19 cellular contexts compared by ENCODE assay signal in genomic region chr3:37997321-37997720, GRCh38. TPM values are rescaled to one million over a fixed set of nuclear protein-coding genes. Genes with fewer than 3 reads are reported as not detected.
DNase-seq lines count a peak whose midpoint lies in the region; ATAC-seq and TF ChIP-seq lines count a peak whose summit lies in the region.
"Had no signal": no experiment of that assay in that cellular context is flagged by ENCODE, and none has a peak within 500 bp of the region (broad histone marks: within the 10 kb centered on the region; RNA-seq: fewer than 3 reads in every experiment).

No MANE protein-coding gene starts in this region.

- TF ChIP-seq EP300 in ovary (IDR thresholded peaks at IDR 0.05): no peak

- peaks cover 39% of the 10 kb centered on the region for H3K36me3 Mint-ChIP-seq in activated CD4-positive, alpha-beta T cell treated with anti-CD3 and anti-CD28 coated beads, Interleukin-2, amount 10 ng/mL, durations not matched to agents 24 days and 14 days (ENCODE audit: low read depth)
- peaks cover 18% of the 10 kb centered on the region for H3K36me3 Mint-ChIP-seq in effector memory CD8-positive, alpha-beta T cell (ENCODE audit: insufficient read depth)

- no peaks in the 10 kb centered on the region for H3K9me3 Mint-ChIP-seq in activated CD4-positive, alpha-beta T cell treated with anti-CD3 and anti-CD28 coated beads, Interleukin-2, amount 10 ng/mL, durations not matched to agents 24 days and 14 days
- no peaks in the 10 kb centered on the region for H3K9me3 Mint-ChIP-seq in effector memory CD8-positive, alpha-beta T cell
- H3K9me3 Mint-ChIP-seq: T-helper 2 cell treated with Interferon-gamma antibody and Interleukin-4, amounts not matched to agents 5 μg/mL and 100 μg/mL, for 36 hours had no signal

- H3K4me3 ChIP-seq in ovary: no peak overlapping the region
- H3K4me3 ChIP-seq: dorsolateral prefrontal cortex, gastrocnemius medialis, prostate gland, SJSA1, thoracic aorta had no signal

- in situ Hi-C loops in GM13976 (cut with MboI; ENCODE audit: low sequenced_read_pairs, unreplicated experiment): no loop called here

- H3K27ac Mint-ChIP-seq in activated CD4-positive, alpha-beta T cell treated with anti-CD3 and anti-CD28 coated beads, Interleukin-2, amount 10 ng/mL, durations not matched to agents 24 days and 14 days: peak overlapping the region; percentile 55
- H3K27ac Mint-ChIP-seq in effector memory CD8-positive, alpha-beta T cell: peak overlapping the region; percentile 89 to 92

- no peak for TF ChIP-seq POLR2A in ovary (IDR thresholded peaks at IDR 0.05)

- no peaks in the 10 kb centered on the region for H3K36me3 ChIP-seq in ovary
- H3K36me3 ChIP-seq: breast epithelium, gastrocnemius medialis, prostate gland, SJSA1, thoracic aorta had no signal

- H3K4me1 Mint-ChIP-seq in activated CD4-positive, alpha-beta T cell treated with anti-CD3 and anti-CD28 coated beads, Interleukin-2, amount 10 ng/mL, durations not matched to agents 24 days and 14 days: peaks cover 52% of the 10 kb centered on the region
- peaks cover 53 to 56% of the 10 kb centered on the region in 2 donors for H3K4me1 Mint-ChIP-seq in effector memory CD8-positive, alpha-beta T cell (ENCODE audit: low read depth in 2 of 2)

- TF ChIP-seq CTCF in GM13976 (IDR thresholded peaks at IDR 0.05; ENCODE audit: borderline replicate concordance, control extremely low read depth, extremely low read depth, insufficient read depth, missing control alignments) (no peak), ovary (IDR thresholded peaks at IDR 0.05) (no peak)

- ATAC-seq in effector memory CD8-positive, alpha-beta T cell (replicated peaks): no peak
- no peak for ATAC-seq in HG02840 (IDR thresholded peaks at IDR 0.05; ENCODE audit: low FRiP score, unreplicated experiment)

- WGBS in ovary, 3 donors: 91 to 92% (median 92%) methylated on average over 10 of the region's 10 CpGs

- no peak for DNase-seq in activated CD4-positive, alpha-beta T cell treated with anti-CD3 and anti-CD28 coated beads, Interleukin-2, amount 10 ng/mL, durations not matched to agents 24 days and 14 days
- DNase-seq in activated CD4-positive, alpha-beta T cell treated with anti-CD3 and anti-CD28 coated beads for 48 hours: no peak
- DNase-seq in GM13976 (ENCODE audit: low spot score) (peak; percentile 12), ovary (peak in 3 of 5 donors; percentile 42 to 49 (median 46)), HuH-7 (ENCODE audit: low spot score) (no peak), DMS79 treated with DMSO at 0.1 percent for 48 hours (lab: John Stamatoyannopoulos, UW) (no peak)
- no peak for DNase-seq in effector memory CD8-positive, alpha-beta T cell
- DNase-seq: DMS79 had no signal

- peaks cover 8% of the 10 kb centered on the region for H3K4me1 ChIP-seq in ovary (ENCODE audit: insufficient read depth)

- no peaks in the 10 kb centered on the region for H3K27me3 Mint-ChIP-seq in activated CD4-positive, alpha-beta T cell treated with anti-CD3 and anti-CD28 coated beads, Interleukin-2, amount 10 ng/mL, durations not matched to agents 24 days and 14 days
- H3K27me3 Mint-ChIP-seq in effector memory CD8-positive, alpha-beta T cell: no peaks in the 10 kb centered on the region

- no peak overlapping the region for H3K4me3 Mint-ChIP-seq in activated CD4-positive, alpha-beta T cell treated with anti-CD3 and anti-CD28 coated beads, Interleukin-2, amount 10 ng/mL, durations not matched to agents 24 days and 14 days
- H3K4me3 Mint-ChIP-seq in effector memory CD8-positive, alpha-beta T cell: peak overlapping the region in 1 of 2 donors; percentile 62

- H3K27ac ChIP-seq in ovary: no peak overlapping the region
- H3K27ac ChIP-seq: SJSA1 had no signal

- no peaks in the 10 kb centered on the region for H3K27me3 ChIP-seq in ovary
- H3K27me3 ChIP-seq: BLaER1 treated with 17β-estradiol and CSF1 and Interleukin-3, amounts not matched to agents 10 nM and 100 nM; breast epithelium; dorsolateral prefrontal cortex; gastrocnemius medialis; SJSA1 had no signal

- no peaks in the 10 kb centered on the region for H3K9me3 ChIP-seq in ovary
- H3K9me3 ChIP-seq: BLaER1 treated with 17β-estradiol and CSF1 and Interleukin-3, amounts not matched to agents 10 nM and 100 nM; breast epithelium; gastrocnemius medialis; prostate gland; SJSA1; thoracic aorta had no signal

- intact Hi-C loops in activated CD4-positive, alpha-beta T cell treated with anti-CD3 and anti-CD28 coated beads, Interleukin-2, amount 10 ng/mL, durations not matched to agents 24 days and 14 days (cut with micrococcal nuclease): no loop called here
- intact Hi-C loops in ovary (cut with DNase I): no loop called here

RNA-seq across cellular contexts. Expression of gene VILL, which starts 6.7 kb away (rescaled TPM):
- total RNA-seq in activated CD4-positive, alpha-beta T cell treated with anti-CD3 and anti-CD28 coated beads, Interleukin-2, amount 10 ng/mL, durations not matched to agents 24 days and 14 days: 11.4 and 12.8 TPM in 2 replicates
- total RNA-seq in ovary: 10 to 100 TPM in 2 of 7 donors, 1 to 10 TPM in 5; 5.2 to 13.2 (median 8.8) TPM
- polyA plus RNA-seq in ovary: 10 to 100 TPM in 1 of 2 donors, 1 to 10 TPM in 1; 4.8 to 12.3 TPM

RNA-seq across cellular contexts. Expression of gene PLCD1, which starts 32.1 kb away (rescaled TPM):
- total RNA-seq in activated CD4-positive, alpha-beta T cell treated with anti-CD3 and anti-CD28 coated beads, Interleukin-2, amount 10 ng/mL, durations not matched to agents 24 days and 14 days: 4.1 and 4.2 TPM in 2 replicates
- total RNA-seq in ovary: 10 to 100 TPM; 12.3 to 62.3 (median 27.0) TPM
- 10 to 100 TPM; 21.2 to 30.0 TPM for polyA plus RNA-seq in ovary

RNA-seq across cellular contexts. Expression of gene DLEC1, which starts 41.7 kb away (rescaled TPM):
- total RNA-seq in activated CD4-positive, alpha-beta T cell treated with anti-CD3 and anti-CD28 coated beads, Interleukin-2, amount 10 ng/mL, durations not matched to agents 24 days and 14 days: 0.17 and 0.54 TPM in 2 replicates
- total RNA-seq in ovary: 10 to 100 TPM in 1 of 7 donors, 1 to 10 TPM in 5, under 1 TPM in 1; 0.99 to 23.8 (median 3.7) TPM
- 1 to 10 TPM in 1 of 2 donors, under 1 TPM in 1; 0.93 to 1.5 TPM for polyA plus RNA-seq in ovary
- total RNA-seq: gastrocnemius medialis, LHCN-M2, myocyte, SJSA1 had no signal

Comparison
In these comparisons a context has a peak if more than half of its experiments do, and no peak if none do; other contexts are left out.
1. DNase-seq: peak in GM13976 (single experiment) and ovary (3 of 5); none in activated CD4-positive, alpha-beta T cell treated with anti-CD3 and anti-CD28 coated beads, Interleukin-2, amount 10 ng/mL, durations not matched to agents 24 days and 14 days (single experiment), activated CD4-positive, alpha-beta T cell treated with anti-CD3 and anti-CD28 coated beads for 48 hours (single experiment), effector memory CD8-positive, alpha-beta T cell (0 of 3), HuH-7 (single experiment) and DMS79 treated with DMSO at 0.1 percent for 48 hours (single experiment).